Comparison of ENCODE assay signal across 8 cellular contexts in the genomic region with DNA sequence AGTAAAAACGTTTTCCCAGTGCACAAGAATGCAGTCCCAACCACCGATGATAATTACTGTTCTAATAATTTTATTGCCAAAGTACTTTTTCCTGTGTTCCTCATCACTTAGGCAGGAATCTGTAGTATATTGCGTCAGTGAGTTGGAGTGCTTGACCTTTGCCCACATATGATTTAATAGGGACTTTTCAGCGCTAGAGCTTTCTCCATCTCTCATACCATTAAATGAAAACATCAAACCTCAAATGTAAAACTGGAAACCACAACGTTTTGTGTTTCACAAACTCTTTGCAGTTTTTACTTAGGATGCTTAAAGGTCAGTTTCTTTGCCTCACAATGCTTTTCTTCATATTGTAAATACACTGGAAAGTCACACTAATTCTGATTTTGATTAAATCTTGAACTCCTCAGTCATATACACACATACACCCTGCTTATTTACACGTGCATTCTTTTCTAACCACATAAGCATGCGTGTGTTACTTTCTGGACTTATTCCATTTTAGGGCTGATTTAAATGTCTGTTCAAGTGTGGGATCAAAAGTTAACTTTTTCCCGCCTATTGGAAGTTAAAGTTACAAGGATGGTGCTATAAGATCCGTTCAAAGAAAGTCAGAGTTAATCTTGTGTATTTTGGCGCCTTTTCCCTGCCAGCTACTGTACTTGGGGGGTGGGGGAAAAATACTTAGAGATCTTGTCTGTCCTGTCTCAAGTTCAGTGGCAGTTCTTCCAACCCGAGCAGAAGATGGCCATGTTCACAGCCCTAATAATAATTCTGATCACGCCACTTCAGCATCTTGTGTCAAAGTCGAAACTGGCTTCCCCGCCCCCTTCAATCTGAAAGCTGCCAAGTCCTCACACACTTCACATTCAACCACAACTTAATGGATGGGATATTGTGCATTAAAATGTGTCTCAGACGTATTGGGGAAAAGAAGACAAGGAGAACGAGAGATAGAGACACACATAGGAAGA. TPM values are rescaled to one million over a fixed set of nuclear protein-coding genes. Genes with fewer than 3 reads are reported as not detected.
DNase-seq lines count a peak whose midpoint lies in the region; ATAC-seq and TF ChIP-seq lines count a peak whose summit lies in the region.

No MANE protein-coding gene starts in this region.

- H3K4me3 Mint-ChIP-seq in T-helper 2 cell treated with Interferon-gamma antibody and Interleukin-4, amounts not matched to agents 5 μg/mL and 100 μg/mL, for 36 hours, result peak overlapping the region; percentile 9

- no peak overlapping the region for H3K4me3 ChIP-seq in colonic mucosa
- peak overlapping the region; percentile 82 to 84 for H3K4me3 ChIP-seq in mucosa of rectum (ENCODE audit: low read length in 2 of 2)

- peak overlapping the region; percentile 74 for H3K27ac ChIP-seq in colonic mucosa
- H3K27ac ChIP-seq in mucosa of rectum (ENCODE audit: low read depth in 2 of 2, low read length in 2 of 2), result peak overlapping the region in 1 of 2 donors; percentile 52

- no peaks in the 10 kb centered on the region for H3K9me3 Mint-ChIP-seq in T-helper 2 cell treated with Interferon-gamma antibody and Interleukin-4, amounts not matched to agents 5 μg/mL and 100 μg/mL, for 36 hours

- H3K27me3 ChIP-seq in colonic mucosa (no peaks in the 10 kb centered on the region), mucosa of rectum (ENCODE audit: control insufficient read depth in 2 of 2, insufficient read depth in 2 of 2, low read length in 2 of 2) (no peaks in the 10 kb centered on the region)

- ATAC-seq in GM21528 (IDR thresholded peaks at IDR 0.05; ENCODE audit: low FRiP score, unreplicated experiment), result no peak

- no peaks in the 10 kb centered on the region for H3K4me1 ChIP-seq in colonic mucosa
- peaks cover 5 to 9% of the 10 kb centered on the region in 2 donors for H3K4me1 ChIP-seq in mucosa of rectum (ENCODE audit: control insufficient read depth in 2 of 2, insufficient read depth in 2 of 2, low read length in 2 of 2)

- DNase-seq in T-helper 2 cell treated with Interferon-gamma antibody and Interleukin-4, amounts not matched to agents 5 μg/mL and 100 μg/mL, for 36 hours (ENCODE audit: low spot score), result no peak
- no peak for DNase-seq in T-helper 2 cell
- peak; percentile 46 for DNase-seq in NCI-H748 treated with DMSO at 0.1 percent for 48 hours (lab: John Stamatoyannopoulos, UW)
- DNase-seq in colonic mucosa, result peak; percentile 54
- DNase-seq in CD1c-positive myeloid dendritic cell (ENCODE audit: extremely low spot score), result no peak
- no peak for DNase-seq in iPS-NIHi11 (ENCODE audit: low spot score)

- peaks cover 19% of the 10 kb centered on the region for H3K4me1 Mint-ChIP-seq in T-helper 2 cell treated with Interferon-gamma antibody and Interleukin-4, amounts not matched to agents 5 μg/mL and 100 μg/mL, for 36 hours (ENCODE audit: low read depth)

- no peaks in the 10 kb centered on the region for H3K36me3 ChIP-seq in colonic mucosa
- no peaks in the 10 kb centered on the region for H3K36me3 ChIP-seq in mucosa of rectum (ENCODE audit: control insufficient read depth in 2 of 2, insufficient read depth in 2 of 2, low read length in 2 of 2)

- intact Hi-C loops in colonic mucosa (cut with DNase I), result no loop called here

- TF ChIP-seq CTCF in colonic mucosa (IDR thresholded peaks at IDR 0.05), result no peak

- H3K27me3 Mint-ChIP-seq in T-helper 2 cell treated with Interferon-gamma antibody and Interleukin-4, amounts not matched to agents 5 μg/mL and 100 μg/mL, for 36 hours (ENCODE audit: low read depth), result peaks cover 76% of the 10 kb centered on the region

- H3K27ac Mint-ChIP-seq in T-helper 2 cell treated with Interferon-gamma antibody and Interleukin-4, amounts not matched to agents 5 μg/mL and 100 μg/mL, for 36 hours, result no peak overlapping the region

- H3K9ac ChIP-seq in colonic mucosa (ENCODE audit: low read depth in 2 of 2, low read length in 2 of 2) (peak overlapping the region in 1 of 2 donors; percentile 74), mucosa of rectum (ENCODE audit: low read depth in 1 of 2, low read length in 2 of 2) (peak overlapping the region in 1 of 2 donors; percentile 9)

- H3K9me3 ChIP-seq in colonic mucosa (no peaks in the 10 kb centered on the region), mucosa of rectum (ENCODE audit: control insufficient read depth in 2 of 2, low read length in 2 of 2) (no peaks in the 10 kb centered on the region)

- peaks cover 3% of the 10 kb centered on the region for H3K36me3 Mint-ChIP-seq in T-helper 2 cell treated with Interferon-gamma antibody and Interleukin-4, amounts not matched to agents 5 μg/mL and 100 μg/mL, for 36 hours (ENCODE audit: low read depth)

RNA-seq across cellular contexts. Expression of a gene that starts 6.6 kb away (rescaled TPM):
- total RNA-seq in colonic mucosa, result 10 to 100 TPM; 53.0 to 54.0 TPM

Comparison
In these comparisons a context has a peak if more than half of its experiments do, and no peak if none do; other contexts are left out.
1. DNase-seq: peak in NCI-H748 treated with DMSO at 0.1 percent for 48 hours (single experiment) and colonic mucosa (single experiment); none in T-helper 2 cell treated with Interferon-gamma antibody and Interleukin-4, amounts not matched to agents 5 μg/mL and 100 μg/mL, for 36 hours (single experiment), T-helper 2 cell (0 of 5), CD1c-positive myeloid dendritic cell (single experiment) and iPS-NIHi11 (single experiment).